In the genomic region with DNA sequence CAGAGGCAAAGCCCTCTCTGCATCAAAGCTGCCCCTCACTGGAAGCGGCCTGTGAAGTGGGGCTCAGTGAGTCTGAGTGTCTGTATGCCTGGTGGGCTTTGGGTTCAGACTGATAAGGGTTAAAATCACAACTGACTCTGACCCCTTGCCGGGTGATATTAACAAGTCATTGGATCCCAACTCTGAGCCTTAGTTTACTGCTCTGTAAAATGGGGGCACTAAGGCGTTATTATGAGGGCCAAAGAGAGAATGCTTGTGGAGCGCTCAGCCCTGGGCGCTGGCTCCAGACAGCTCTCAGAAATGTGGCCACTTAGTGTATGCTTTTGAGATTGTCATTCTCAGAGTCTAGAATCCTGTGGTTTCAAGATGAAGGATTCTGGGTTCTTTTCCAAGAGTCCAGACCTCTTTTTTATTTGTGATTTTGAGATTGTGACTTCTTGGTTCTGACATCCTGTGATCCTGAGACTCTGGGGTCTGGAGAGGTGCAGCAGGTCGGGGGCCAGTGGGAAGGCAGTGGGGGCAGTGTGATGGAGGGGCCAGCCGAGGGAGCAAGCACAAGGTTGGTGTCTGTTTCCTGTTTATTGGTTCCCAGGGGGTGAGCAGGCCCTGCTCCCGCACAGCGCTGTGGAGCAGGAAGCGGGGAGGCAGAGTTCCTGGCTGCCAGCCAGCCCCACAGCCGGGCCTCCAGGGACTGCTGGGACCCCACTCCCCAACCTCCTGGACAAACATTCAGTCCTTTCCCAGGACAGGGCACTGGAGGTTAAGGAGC, we compare ENCODE assay signal across 8 cellular contexts. TPM values are rescaled to one million over a fixed set of nuclear protein-coding genes. Genes with fewer than 3 reads are reported as not detected.
DNase-seq lines count a peak whose midpoint lies in the region; ATAC-seq, FAIRE-seq and TF ChIP-seq lines count a peak whose summit lies in the region.

No MANE protein-coding gene starts in this region.

- WGBS in heart right ventricle, 2 donors, result 30 to 32% methylated on average over 11 of the region's 11 CpGs

- no peaks in the 10 kb centered on the region for H3K9me3 ChIP-seq in heart right ventricle
- H3K9me3 ChIP-seq in skeletal muscle satellite cell (replicated peaks; ENCODE audit: low read length), result no peaks in the 10 kb centered on the region

- H3K27me3 ChIP-seq in heart right ventricle (no peaks in the 10 kb centered on the region), skeletal muscle satellite cell (ENCODE audit: control insufficient read depth, insufficient read depth, low read length) (no peaks in the 10 kb centered on the region)

- H3K4me2 ChIP-seq in skeletal muscle satellite cell (ENCODE audit: low read length), result peak overlapping the region; percentile 51

- no peak for TF ChIP-seq CTCF in heart right ventricle (IDR thresholded peaks at IDR 0.05)

- peak overlapping the region; percentile 43 to 100 (median 90) for H3K27ac ChIP-seq in heart right ventricle

- no peak for TF ChIP-seq POLR2A in GM12892 (IDR thresholded peaks at IDR 0.05; ENCODE audit: low read depth, low read length)

- H3K36me3 ChIP-seq in heart right ventricle (peaks cover 0 to 21% (median 0%) of the 10 kb centered on the region in 9 donors), skeletal muscle satellite cell (ENCODE audit: insufficient read depth, low read length) (peaks cover 16% of the 10 kb centered on the region)

- intact Hi-C loops in heart right ventricle (cut with DNase I), result loop anchor here in 1 of 10 donors (2.0 kb wide), 1 partner anchor 13 kb away; the partner anchor contains the start of gene ARHGEF17

- H3K9ac ChIP-seq in skeletal muscle satellite cell (ENCODE audit: low read depth, low read length), result peak overlapping the region; percentile 58

- no peak for DNase-seq in GM12892 (ENCODE audit: insufficient read length)
- peak; percentile 46 for DNase-seq in SK-N-DZ (ENCODE audit: low spot score)
- DNase-seq in heart right ventricle, result peak; percentile 79 to 82
- no peak for DNase-seq in stimulated activated naive CD4-positive, alpha-beta T cell treated with Interleukin-2 at 50 U/mL for 16 hours (lab: John Stamatoyannopoulos, UW)
- no peak for DNase-seq in central memory CD4-positive, alpha-beta T cell

- FAIRE-seq in GM12892 (lab: Jason Lieb, UNC), result peak; percentile 38

- peak; percentile 34 to 63 (median 42) for ATAC-seq in heart right ventricle
- no peak for ATAC-seq in GM18873 (IDR thresholded peaks at IDR 0.05; ENCODE audit: low FRiP score, unreplicated experiment)
- no peak for ATAC-seq in HG02973 (IDR thresholded peaks at IDR 0.05; ENCODE audit: unreplicated experiment)

- H3K4me3 ChIP-seq in heart right ventricle (peak overlapping the region in 2 of 10 donors; percentile 10 to 18), skeletal muscle satellite cell (ENCODE audit: low read length) (no peak overlapping the region)

- H3K4me1 ChIP-seq in heart right ventricle (peaks cover 61 to 100% (median 99%) of the 10 kb centered on the region in 9 donors), skeletal muscle satellite cell (ENCODE audit: control insufficient read depth, insufficient read depth, low read length) (peaks cover 55% of the 10 kb centered on the region)

RNA-seq across cellular contexts. Expression of gene ARHGEF17, which starts 13.4 kb away (rescaled TPM):
- polyA plus RNA-seq in GM12892 (2012; ENCODE audit: missing spikeins), result 8.9 TPM
- polyA plus RNA-seq in SK-N-DZ (2014; cell fraction: cytosol; rRNA removed), result 10.9 and 15.1 TPM in 2 replicates
- 97.3 and 116 TPM in 2 replicates for polyA plus RNA-seq in SK-N-DZ (2014; cell fraction: nucleus; rRNA removed)
- 10 to 100 TPM; 39.2 to 67.4 (median 52.2) TPM for total RNA-seq in heart right ventricle
- 10 to 100 TPM; 38.6 to 44.3 TPM for polyA plus RNA-seq in heart right ventricle
- 9.4 and 11.2 TPM in 2 replicates for total RNA-seq in skeletal muscle satellite cell (2012; rRNA removed)

RNA-seq across cellular contexts. Expression of gene P2RY6, which starts 49.4 kb away (rescaled TPM):
- 0.13 TPM for polyA plus RNA-seq in GM12892 (2012; ENCODE audit: missing spikeins)
- polyA plus RNA-seq in SK-N-DZ (2014; cell fraction: cytosol; rRNA removed), result 0.16 and 2.5 TPM in 2 replicates
- polyA plus RNA-seq in SK-N-DZ (2014; cell fraction: nucleus; rRNA removed), result 0.25 TPM in 1 of 2 replicates, not detected in the other
- total RNA-seq in heart right ventricle, result 10 to 100 TPM in 1 of 10 donors, 1 to 10 TPM in 7, under 1 TPM in 2; 0.83 to 13.0 (median 1.8) TPM
- 1 to 10 TPM; 1.2 to 2.4 TPM for polyA plus RNA-seq in heart right ventricle
- 0.25 TPM in 1 of 2 replicates, not detected in the other for total RNA-seq in skeletal muscle satellite cell (2012; rRNA removed)

RNA-seq across cellular contexts. Expression of gene RELT, which starts 54.7 kb away (rescaled TPM):
- polyA plus RNA-seq in GM12892 (2012; ENCODE audit: missing spikeins), result 12.6 TPM
- 14.9 and 15.9 TPM in 2 replicates for polyA plus RNA-seq in SK-N-DZ (2014; cell fraction: cytosol; rRNA removed)
- 39.1 and 40.6 TPM in 2 replicates for polyA plus RNA-seq in SK-N-DZ (2014; cell fraction: nucleus; rRNA removed)
- total RNA-seq in heart right ventricle, result 1 to 10 TPM; 1.0 to 9.2 (median 2.7) TPM
- 1 to 10 TPM; 2.0 to 5.6 TPM for polyA plus RNA-seq in heart right ventricle
- total RNA-seq in skeletal muscle satellite cell (2012; rRNA removed), result 5.8 and 6.8 TPM in 2 replicates

Comparison
In these comparisons a context has a peak if more than half of its experiments do, and no peak if none do; other contexts are left out.
1. DNase-seq: peak in SK-N-DZ (single experiment) and heart right ventricle (2 of 2); none in GM12892 (single experiment), stimulated activated naive CD4-positive, alpha-beta T cell treated with Interleukin-2 at 50 U/mL for 16 hours (single experiment) and central memory CD4-positive, alpha-beta T cell (single experiment).
2. ATAC-seq: peak in heart right ventricle (8 of 8); none in GM18873 (single experiment) and HG02973 (single experiment).